ENCODE assay signal across 8 cellular contexts in the genomic region with DNA sequence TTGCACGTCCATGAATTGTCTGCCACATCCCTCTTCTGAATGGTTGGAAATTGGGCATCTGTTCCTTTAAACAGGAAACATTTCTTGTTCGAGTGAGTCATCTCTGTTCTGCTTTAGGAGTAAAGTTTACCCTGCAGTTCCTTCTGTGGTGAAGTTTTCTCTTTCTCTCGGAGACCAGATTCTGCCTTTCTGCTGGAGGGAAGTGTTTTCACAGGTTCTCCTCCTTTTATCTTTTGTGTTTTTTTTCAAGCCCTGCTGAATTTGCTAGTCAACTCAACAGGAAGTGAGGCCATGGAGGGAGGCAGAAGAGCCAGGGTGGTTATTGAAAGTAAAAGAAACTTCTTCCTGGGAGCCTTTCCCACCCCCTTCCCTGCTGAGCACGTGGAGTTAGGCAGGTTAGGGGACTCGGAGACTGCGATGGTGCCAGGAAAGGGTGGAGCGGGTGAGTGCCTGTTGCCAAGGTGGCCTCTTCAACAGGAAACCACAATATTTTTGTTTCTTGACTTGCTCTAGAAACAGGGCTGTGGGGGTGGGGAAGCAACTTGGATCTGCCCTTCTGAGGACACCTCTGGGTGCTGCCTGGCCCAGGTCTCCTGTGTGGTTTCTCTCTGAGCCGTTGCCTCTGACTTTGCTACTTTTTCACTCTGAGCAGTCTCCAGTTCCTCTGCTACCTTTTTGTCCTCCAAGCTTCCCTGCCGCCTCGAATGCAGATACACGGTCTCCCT. TPM values are rescaled to one million over a fixed set of nuclear protein-coding genes. Genes with fewer than 3 reads are reported as not detected.
DNase-seq lines count a peak whose midpoint lies in the region; ATAC-seq and TF ChIP-seq lines count a peak whose summit lies in the region.

No MANE protein-coding gene starts in this region.

- peak overlapping the region in 1 of 2 donors; percentile 55 for H3K9ac ChIP-seq in liver (ENCODE audit: low read depth in 1 of 2, low read length in 2 of 2)

- TF ChIP-seq RAD21 in liver (IDR thresholded peaks at IDR 0.05) = peak in 1 of 2 donors; percentile 21

- H3K27me3 ChIP-seq in liver (ENCODE audit: control insufficient read depth in 4 of 4, insufficient read depth in 4 of 4, low read length in 3 of 4) = no peaks in the 10 kb centered on the region

- no peaks in the 10 kb centered on the region for H3K9me3 ChIP-seq in liver (ENCODE audit: control insufficient read depth in 4 of 4, low read length in 3 of 4)

- TF ChIP-seq CTCF in choroid plexus epithelial cell (conservative IDR thresholded peaks at IDR 0.05; ENCODE audit: low read depth, low read length) (peak; percentile 47), liver (IDR thresholded peaks at IDR 0.05; ENCODE audit: low read depth, low read length, missing input control) (no peak)

- H3K4me1 ChIP-seq in liver (ENCODE audit: control insufficient read depth in 4 of 4, insufficient read depth in 4 of 4, low read length in 3 of 4) = peaks cover 0 to 4% (median 1%) of the 10 kb centered on the region in 4 donors

- ATAC-seq in HG02610 (IDR thresholded peaks at IDR 0.05; ENCODE audit: unreplicated experiment) = peak; percentile 58

- H3K4me3 ChIP-seq in GM08714 (ENCODE audit: low read length) (peak overlapping the region; percentile 62), choroid plexus epithelial cell (ENCODE audit: low read depth, low read length) (peak overlapping the region; percentile 61), liver (ENCODE audit: low read depth in 1 of 3, low read length in 3 of 3) (peak overlapping the region; percentile 35 to 61 (median 45))

- 31% methylated on average over 11 of the region's 11 CpGs for WGBS in liver

- peak; percentile 55 for DNase-seq in NCI-H146 (lab: John Stamatoyannopoulos, UW)
- DNase-seq in activated CD4-positive, alpha-beta T cell treated with anti-CD3 and anti-CD28 coated beads for 1 hour = peak; percentile 83
- peak; percentile 94 for DNase-seq in choroid plexus epithelial cell (ENCODE audit: low read depth)
- DNase-seq in stimulated activated CD4-positive, alpha-beta T cell treated with anti-CD3 and anti-CD28 coated beads, TNF-alpha, amount 100 ng/mL, for 1 hour (ENCODE audit: low read depth in 3 of 3, low spot score in 1 of 3) = peak; percentile 56 to 88 (median 79)
- no peak for DNase-seq in NCI-H446 (lab: John Stamatoyannopoulos, UW)

- H3K27ac ChIP-seq in liver (ENCODE audit: low read depth in 1 of 2, low read length in 2 of 2) = peak overlapping the region; percentile 67 to 75

- H3K36me3 ChIP-seq in liver (ENCODE audit: control insufficient read depth in 4 of 4, insufficient read depth in 3 of 4, low read depth in 1 of 4, low read length in 3 of 4) = no peaks in the 10 kb centered on the region

TF ChIP-seq in liver, 16 proteins besides CTCF, POLR2A, EP300 and RAD21:
- TF ChIP-seq REST (IDR thresholded peaks at IDR 0.05) = no peak
- peak; percentile 89 to 95 for TF ChIP-seq JUND (IDR thresholded peaks at IDR 0.05)
- no peak for TF ChIP-seq RXRA (IDR thresholded peaks at IDR 0.05)
- TF ChIP-seq TAF1 (conservative IDR thresholded peaks at IDR 0.05) = no peak
- TF ChIP-seq MAX (IDR thresholded peaks at IDR 0.05) = peak; percentile 56
- TF ChIP-seq, protein P1, sequence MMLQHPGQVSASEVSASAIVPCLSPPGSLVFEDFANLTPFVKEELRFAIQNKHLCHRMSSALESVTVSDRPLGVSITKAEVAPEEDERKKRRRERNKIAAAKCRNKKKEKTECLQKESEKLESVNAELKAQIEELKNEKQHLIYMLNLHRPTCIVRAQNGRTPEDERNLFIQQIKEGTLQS (IDR thresholded peaks at IDR 0.05) = no peak
- peak; percentile 18 for TF ChIP-seq YY1 (IDR thresholded peaks at IDR 0.05)
- TF ChIP-seq HNF4A (conservative IDR thresholded peaks at IDR 0.05) = no peak
- peak in 1 of 2 donors; percentile 18 for TF ChIP-seq GABPA (IDR thresholded peaks at IDR 0.05 in 1 of 2, conservative IDR thresholded peaks at IDR 0.05 in 1 of 2)
- no peak for TF ChIP-seq FOXA1 (IDR thresholded peaks at IDR 0.05)
- no peak for TF ChIP-seq ZBTB33 (IDR thresholded peaks at IDR 0.05)

RNA-seq across cellular contexts. Expression of gene CASP8, which starts 2.2 kb away (rescaled TPM):
- 10 to 100 TPM; 12.2 to 15.1 TPM for total RNA-seq in liver
- polyA plus RNA-seq in liver = 1 to 10 TPM; 4.5 to 5.2 TPM

Comparison
In these comparisons a context has a peak if more than half of its experiments do, and no peak if none do; other contexts are left out.
1. DNase-seq: peak in NCI-H146 (single experiment), activated CD4-positive, alpha-beta T cell treated with anti-CD3 and anti-CD28 coated beads for 1 hour (single experiment), choroid plexus epithelial cell (single experiment) and stimulated activated CD4-positive, alpha-beta T cell treated with anti-CD3 and anti-CD28 coated beads, TNF-alpha, amount 100 ng/mL, for 1 hour (3 of 3); none in NCI-H446 (0 of 2).
2. Peak in every context shown above with its lines, with median percentiles within 50 percentile points of each other: H3K4me3 ChIP-seq.